In genomic region chr19:52296773-52297600, GRCh38 we compare ENCODE assay signal across 8 cellular contexts. TPM values are rescaled to one million over a fixed set of nuclear protein-coding genes. Genes with fewer than 3 reads are reported as not detected.
DNase-seq lines count a peak whose midpoint lies in the region; ATAC-seq and TF ChIP-seq lines count a peak whose summit lies in the region.

Gene ZNF480, plus strand, starts transcription at chr19:52297169. Its CDS starts 3,244 bp downstream, at chr19:52300413.

- TF ChIP-seq CTCF in transverse colon (IDR thresholded peaks at IDR 0.05), result peak in 2 of 5 experiments; percentile 8 to 36

- H3K27me3 Mint-ChIP-seq in T-helper 1 cell treated with Interleukin-12 subunit alpha and Interleukin-12 subunit beta and Interleukin-4 antibody, amounts not matched to agents 30 μg/mL and 1 μg/mL, for 36 hours (ENCODE audit: low read depth), result no peaks in the 10 kb centered on the region

- H3K9me3 ChIP-seq in transverse colon, result peaks cover 10 to 13% of the 10 kb centered on the region in 2 donors

- H3K36me3 ChIP-seq in H7 (replicated peaks; ENCODE audit: control insufficient read depth, insufficient read depth, low read length) (peaks cover 17% of the 10 kb centered on the region), transverse colon (peaks cover 0 to 27% (median 13%) of the 10 kb centered on the region in 4 donors)

- H3K9me3 Mint-ChIP-seq in T-helper 1 cell treated with Interleukin-12 subunit alpha and Interleukin-12 subunit beta and Interleukin-4 antibody, amounts not matched to agents 30 μg/mL and 1 μg/mL, for 36 hours, result peaks cover 54% of the 10 kb centered on the region

- intact Hi-C loops in left cardiac atrium (cut with DNase I) (no loop called here), posterior cingulate gyrus (cut with DNase I) (loop anchor here (2.0 kb wide), 3 partner anchors 26 to 74 kb away; no protein-coding TSS in a partner anchor), transverse colon (cut with DNase I; ENCODE audit: low total_unique reads) (loop anchor here (1.0 kb wide), 1 partner anchor 28 kb away; the partner anchor contains the start of gene ZNF766)

- TF ChIP-seq POLR2A in transverse colon (IDR thresholded peaks at IDR 0.05), result peak; percentile 75

- peak within 1 kb of the TSS; percentile 92 to 97 (median 96) for H3K27ac ChIP-seq in transverse colon

- H3K4me3 ChIP-seq in H7 (ENCODE audit: insufficient read depth, low read depth, low read length) (peak within 1 kb of the TSS; percentile 85), transverse colon (peak within 1 kb of the TSS; percentile 76 to 94 (median 86))

- in situ Hi-C loops in transverse colon (cut with MboI; ENCODE audit: low pct_ligation_motif_present in 1 of 4, low pct_unique_long_range_greater_than_20kb in 1 of 4, low sequenced_read_pairs in 3 of 4), result no loop called here

- H3K4me3 Mint-ChIP-seq in T-helper 1 cell treated with Interleukin-12 subunit alpha and Interleukin-12 subunit beta and Interleukin-4 antibody, amounts not matched to agents 30 μg/mL and 1 μg/mL, for 36 hours, result peak within 1 kb of the TSS; percentile 98

- peaks cover 64% of the 10 kb centered on the region for H3K36me3 Mint-ChIP-seq in T-helper 1 cell treated with Interleukin-12 subunit alpha and Interleukin-12 subunit beta and Interleukin-4 antibody, amounts not matched to agents 30 μg/mL and 1 μg/mL, for 36 hours (ENCODE audit: low read depth)

- H3K4me1 ChIP-seq in transverse colon, result peaks cover 0 to 17% (median 10%) of the 10 kb centered on the region in 4 donors

- no peak for TF ChIP-seq EP300 in transverse colon (IDR thresholded peaks at IDR 0.05; ENCODE audit: low read depth)

- peaks cover 19% of the 10 kb centered on the region for H3K4me1 Mint-ChIP-seq in T-helper 1 cell treated with Interleukin-12 subunit alpha and Interleukin-12 subunit beta and Interleukin-4 antibody, amounts not matched to agents 30 μg/mL and 1 μg/mL, for 36 hours (ENCODE audit: low read depth)

- DNase-seq in D341Med (ENCODE audit: low spot score), result peak; percentile 95
- DNase-seq in H7, result peak; percentile 94
- peak; percentile 18 for DNase-seq in NCI-H1436 treated with DMSO at 0.1 percent for 48 hours (lab: John Stamatoyannopoulos, UW)
- peak; percentile 76 for DNase-seq in amniotic epithelial cell (ENCODE audit: low read depth)
- peak; percentile 90 for DNase-seq in left cardiac atrium
- peak; percentile 64 to 96 (median 82) for DNase-seq in posterior cingulate gyrus
- DNase-seq in transverse colon, result peak; percentile 89

- ATAC-seq in left cardiac atrium, result peak; percentile 89 to 91

- H3K27me3 ChIP-seq in H7 (ENCODE audit: control insufficient read depth, insufficient read depth, low read length) (no peaks in the 10 kb centered on the region), transverse colon (no peaks in the 10 kb centered on the region)

- peak within 1 kb of the TSS; percentile 100 for H3K27ac Mint-ChIP-seq in T-helper 1 cell treated with Interleukin-12 subunit alpha and Interleukin-12 subunit beta and Interleukin-4 antibody, amounts not matched to agents 30 μg/mL and 1 μg/mL, for 36 hours

- 0 to 1% methylated on average over 2 to 39 of the region's 75 CpGs for WGBS in transverse colon (ENCODE audit: low coverage in 1 of 2), 2 donors

RNA-seq across cellular contexts. Expression of gene ZNF480, which starts in this region (rescaled TPM):
- total RNA-seq in H7 (2014; rRNA removed; shearing (Covaris generic)), result 10.8 and 17.2 TPM in 2 replicates
- total RNA-seq in left cardiac atrium (10 to 100 TPM; 20.0 to 21.5 TPM), transverse colon (10 to 100 TPM in 3 of 4 donors, 1 to 10 TPM in 1; 9.4 to 20.1 (median 10.7) TPM)

Comparison
In these comparisons a context has a peak if more than half of its experiments do, and no peak if none do; other contexts are left out.
1. Peak in every context shown above with its lines: DNase-seq, ATAC-seq, H3K4me3 ChIP-seq and H3K27ac ChIP-seq.
2. DNase-seq: peak in every context shown above with its lines; median percentile 95 in D341Med; 94 in H7; 90 in left cardiac atrium; 89 in transverse colon; 82 in posterior cingulate gyrus; 76 in amniotic epithelial cell; 18 in NCI-H1436 treated with DMSO at 0.1 percent for 48 hours.
3. intact Hi-C loops: an anchor here in posterior cingulate gyrus (2.0 kb wide) and transverse colon (1.0 kb wide); none called in left cardiac atrium.